1 cellular context compared by ENCODE assay signal in genomic region chr14:61577506-61577931, GRCh38.
TF ChIP-seq lines count a peak whose summit lies in the region.

No MANE protein-coding gene starts in this region.

TF ChIP-seq in SK-N-SH, 30 proteins besides CTCF, POLR2A, EP300 and RAD21:
- TF ChIP-seq USF1 (IDR thresholded peaks at IDR 0.05; ENCODE audit: borderline replicate concordance, low read depth) (no peak), RCOR1 (IDR thresholded peaks at IDR 0.05; ENCODE audit: low read length) (peak; percentile 91), GATA2 (CRISPR knock-in tag; IDR thresholded peaks at IDR 0.05) (no peak), MEF2A (IDR thresholded peaks at IDR 0.05; ENCODE audit: borderline replicate concordance, low read depth) (no peak), POLR2AphosphoS5 (IDR thresholded peaks at IDR 0.05; ENCODE audit: low read depth, low read length) (peak; percentile 94), RXRA (IDR thresholded peaks at IDR 0.05; ENCODE audit: borderline replicate concordance, low read depth) (no peak), TAF1 (IDR thresholded peaks at IDR 0.05; ENCODE audit: borderline replicate concordance, low read depth, low read length) (no peak), NFIC (IDR thresholded peaks at IDR 0.05; ENCODE audit: borderline replicate concordance) (peak; percentile 15; the same call in 1 of the 2 replicates), CHD2 (IDR thresholded peaks at IDR 0.05; ENCODE audit: low read length, partially characterized antibody) (peak; percentile 81), REST (IDR thresholded peaks at IDR 0.05; ENCODE audit: low read depth, low read length) (no peak), TEAD4 (IDR thresholded peaks at IDR 0.05; ENCODE audit: borderline replicate concordance, insufficient read depth) (peak; percentile 49; the same call in 1 of the 2 replicates), TCF12 (IDR thresholded peaks at IDR 0.05) (peak; percentile 94), FOXM1 (IDR thresholded peaks at IDR 0.05; ENCODE audit: low read depth) (no peak), MAX (IDR thresholded peaks at IDR 0.05; ENCODE audit: low read depth) (no peak), NRF1 (IDR thresholded peaks at IDR 0.05; ENCODE audit: low read depth, low read length) (no peak), GABPA (IDR thresholded peaks at IDR 0.05; ENCODE audit: low read depth) (no peak), ELF1 (IDR thresholded peaks at IDR 0.05) (no peak), FOSL2 (IDR thresholded peaks at IDR 0.05; ENCODE audit: borderline replicate concordance, low read depth) (no peak), IRF3 (IDR thresholded peaks at IDR 0.05; ENCODE audit: low read depth, low read length) (no peak), JUND (IDR thresholded peaks at IDR 0.05) (peak; percentile 50; the same call in 1 of the 2 replicates), SIN3A (IDR thresholded peaks at IDR 0.05; ENCODE audit: borderline replicate concordance, low read depth, low read length) (no peak), SMC3 (IDR thresholded peaks at IDR 0.05; ENCODE audit: low read depth, low read length) (no peak; the same call in 1 of the 2 replicates), FOXJ3 (CRISPR knock-in tag; IDR thresholded peaks at IDR 0.05) (peak; percentile 98), MXI1 (IDR thresholded peaks at IDR 0.05; ENCODE audit: low read depth, low read length) (peak; percentile 71; the same call in 1 of the 2 replicates), EZH2phosphoT487 (IDR thresholded peaks at IDR 0.05; ENCODE audit: borderline replicate concordance, low read depth) (no peak), YY1 (IDR thresholded peaks at IDR 0.05; ENCODE audit: low read depth) (no peak), RFX5 (IDR thresholded peaks at IDR 0.05; ENCODE audit: low read length) (0 out of 2 replicates have a peak, but pooled peaks have one; percentile 11)
- TF ChIP-seq, protein P1, sequence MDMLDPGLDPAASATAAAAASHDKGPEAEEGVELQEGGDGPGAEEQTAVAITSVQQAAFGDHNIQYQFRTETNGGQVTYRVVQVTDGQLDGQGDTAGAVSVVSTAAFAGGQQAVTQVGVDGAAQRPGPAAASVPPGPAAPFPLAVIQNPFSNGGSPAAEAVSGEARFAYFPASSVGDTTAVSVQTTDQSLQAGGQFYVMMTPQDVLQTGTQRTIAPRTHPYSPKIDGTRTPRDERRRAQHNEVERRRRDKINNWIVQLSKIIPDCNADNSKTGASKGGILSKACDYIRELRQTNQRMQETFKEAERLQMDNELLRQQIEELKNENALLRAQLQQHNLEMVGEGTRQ (IDR thresholded peaks at IDR 0.05; ENCODE audit: borderline replicate concordance, low read depth, low read length) = no peak
- TF ChIP-seq, protein P2, sequence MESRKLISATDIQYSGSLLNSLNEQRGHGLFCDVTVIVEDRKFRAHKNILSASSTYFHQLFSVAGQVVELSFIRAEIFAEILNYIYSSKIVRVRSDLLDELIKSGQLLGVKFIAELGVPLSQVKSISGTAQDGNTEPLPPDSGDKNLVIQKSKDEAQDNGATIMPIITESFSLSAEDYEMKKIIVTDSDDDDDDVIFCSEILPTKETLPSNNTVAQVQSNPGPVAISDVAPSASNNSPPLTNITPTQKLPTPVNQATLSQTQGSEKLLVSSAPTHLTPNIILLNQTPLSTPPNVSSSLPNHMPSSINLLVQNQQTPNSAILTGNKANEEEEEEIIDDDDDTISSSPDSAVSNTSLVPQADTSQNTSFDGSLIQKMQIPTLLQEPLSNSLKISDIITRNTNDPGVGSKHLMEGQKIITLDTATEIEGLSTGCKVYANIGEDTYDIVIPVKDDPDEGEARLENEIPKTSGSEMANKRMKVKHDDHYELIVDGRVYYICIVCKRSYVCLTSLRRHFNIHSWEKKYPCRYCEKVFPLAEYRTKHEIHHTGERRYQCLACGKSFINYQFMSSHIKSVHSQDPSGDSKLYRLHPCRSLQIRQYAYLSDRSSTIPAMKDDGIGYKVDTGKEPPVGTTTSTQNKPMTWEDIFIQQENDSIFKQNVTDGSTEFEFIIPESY (IDR thresholded peaks at IDR 0.05; ENCODE audit: borderline replicate concordance, low read depth) = no peak
- TF ChIP-seq, protein P3, sequence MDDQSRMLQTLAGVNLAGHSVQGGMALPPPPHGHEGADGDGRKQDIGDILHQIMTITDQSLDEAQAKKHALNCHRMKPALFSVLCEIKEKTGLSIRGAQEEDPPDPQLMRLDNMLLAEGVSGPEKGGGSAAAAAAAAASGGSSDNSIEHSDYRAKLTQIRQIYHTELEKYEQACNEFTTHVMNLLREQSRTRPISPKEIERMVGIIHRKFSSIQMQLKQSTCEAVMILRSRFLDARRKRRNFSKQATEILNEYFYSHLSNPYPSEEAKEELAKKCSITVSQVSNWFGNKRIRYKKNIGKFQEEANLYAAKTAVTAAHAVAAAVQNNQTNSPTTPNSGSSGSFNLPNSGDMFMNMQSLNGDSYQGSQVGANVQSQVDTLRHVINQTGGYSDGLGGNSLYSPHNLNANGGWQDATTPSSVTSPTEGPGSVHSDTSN (IDR thresholded peaks at IDR 0.05) = peak; percentile 82
